Comparison of ENCODE assay signal across 12 cellular contexts in the genomic region with DNA sequence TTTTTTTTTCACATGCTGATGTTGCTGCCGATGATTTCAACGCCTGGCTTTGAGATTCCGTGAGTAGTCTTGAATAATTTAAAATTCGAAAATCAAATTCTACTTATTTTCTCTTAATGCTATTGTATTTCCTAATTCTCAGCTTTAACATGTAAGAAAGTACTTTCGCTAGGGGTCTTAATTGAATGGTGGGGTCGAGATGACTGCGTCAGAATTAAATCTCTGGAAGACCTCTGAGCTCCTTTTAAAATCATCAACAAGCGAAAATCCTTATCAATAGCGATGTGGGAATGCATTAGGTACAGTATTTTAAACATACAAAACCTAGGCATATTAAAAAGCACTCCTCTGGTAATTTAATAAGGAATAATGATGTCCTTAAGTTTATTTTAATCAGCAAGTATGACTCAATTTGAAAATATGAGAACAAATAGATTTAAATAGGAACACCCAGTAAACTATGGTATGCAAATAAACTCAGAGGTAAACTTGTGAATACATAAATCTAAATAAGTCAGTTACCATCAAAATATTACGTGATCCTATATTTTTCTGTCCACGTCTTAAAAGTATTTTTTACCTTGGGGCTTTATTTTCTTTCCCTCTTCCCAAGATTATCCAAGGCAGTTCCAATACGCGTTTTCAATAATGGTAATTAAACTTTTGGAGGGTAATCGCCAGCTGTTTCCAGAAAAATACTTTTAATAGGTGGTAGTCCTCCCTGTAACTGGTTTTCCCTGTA. TPM values are rescaled to one million over a fixed set of nuclear protein-coding genes. Genes with fewer than 3 reads are reported as not detected.
DNase-seq lines count a peak whose midpoint lies in the region; ATAC-seq and TF ChIP-seq lines count a peak whose summit lies in the region.
"Had no signal": no experiment of that assay in that cellular context is flagged by ENCODE, and none has a peak within 500 bp of the region (broad histone marks: within the 10 kb centered on the region; RNA-seq: fewer than 3 reads in every experiment).

No MANE protein-coding gene starts in this region.

- no peak for DNase-seq in activated CD4-positive, alpha-beta T cell treated with anti-CD3 and anti-CD28 coated beads, Interleukin-2, amount 10 ng/mL, durations not matched to agents 24 days and 14 days
- DNase-seq in activated CD4-positive, alpha-beta T cell treated with anti-CD3 and anti-CD28 coated beads for 1 hour, result no peak
- DNase-seq in T-cell, result no peak
- DNase-seq in glutamatergic neuron, result no peak
- DNase-seq in stimulated activated naive CD8-positive, alpha-beta T cell treated with anti-CD3 and anti-CD28 coated beads, Interleukin-15, amount 100 ng/mL, for 72 hours, result no peak
- no peak for DNase-seq in stimulated activated naive CD4-positive, alpha-beta T cell treated with Interleukin-2 at 50 U/mL for 16 hours (lab: John Stamatoyannopoulos, UW)
- no peak for DNase-seq in left ventricle myocardium superior
- DNase-seq in NCI-H2107 treated with DMSO at 0.1 percent for 48 hours (lab: John Stamatoyannopoulos, UW; ENCODE audit: unreplicated experiment), result no peak
- DNase-seq: activated B cell treated with CpG ODN at 0.5 μM for 24 hours; CD4-positive, alpha-beta T cell had no signal

- peaks cover 72% of the 10 kb centered on the region for H3K27me3 Mint-ChIP-seq in activated CD4-positive, alpha-beta T cell treated with anti-CD3 and anti-CD28 coated beads, Interleukin-2, amount 10 ng/mL, durations not matched to agents 24 days and 14 days
- H3K27me3 Mint-ChIP-seq in T-cell (peaks cover 57 to 77% of the 10 kb centered on the region in 2 donors), glutamatergic neuron (ENCODE audit: unreplicated experiment) (peaks cover 45% of the 10 kb centered on the region)
- peaks cover 93% of the 10 kb centered on the region for H3K27me3 Mint-ChIP-seq in stimulated activated naive CD8-positive, alpha-beta T cell treated with anti-CD3 and anti-CD28 coated beads, Interleukin-15, amount 100 ng/mL, for 72 hours

- peak overlapping the region; percentile 51 for H3K4me3 Mint-ChIP-seq in activated CD4-positive, alpha-beta T cell treated with anti-CD3 and anti-CD28 coated beads, Interleukin-2, amount 10 ng/mL, durations not matched to agents 24 days and 14 days
- H3K4me3 Mint-ChIP-seq in T-cell (peak overlapping the region; percentile 34 to 76 (median 37)), glutamatergic neuron (ENCODE audit: unreplicated experiment) (peak overlapping the region; percentile 90)
- H3K4me3 Mint-ChIP-seq in stimulated activated naive CD8-positive, alpha-beta T cell treated with anti-CD3 and anti-CD28 coated beads, Interleukin-15, amount 100 ng/mL, for 72 hours, result peak overlapping the region; percentile 70 to 84
- H3K4me3 Mint-ChIP-seq: activated B cell treated with CpG ODN at 0.5 μM for 24 hours had no signal

- intact Hi-C loops in activated CD4-positive, alpha-beta T cell treated with anti-CD3 and anti-CD28 coated beads, Interleukin-2, amount 10 ng/mL, durations not matched to agents 24 days and 14 days (cut with micrococcal nuclease), result loop anchor here (2.0 to 5.0 kb wide), 2 partner anchors 931 to 1071 kb away; a partner anchor contains a TSS
- intact Hi-C loops in left ventricle myocardium superior (cut with micrococcal nuclease), result no loop called here

- H3K36me3 Mint-ChIP-seq in activated CD4-positive, alpha-beta T cell treated with anti-CD3 and anti-CD28 coated beads, Interleukin-2, amount 10 ng/mL, durations not matched to agents 24 days and 14 days (ENCODE audit: low read depth), result peaks cover 3% of the 10 kb centered on the region
- H3K36me3 Mint-ChIP-seq in T-cell (no peaks in the 10 kb centered on the region), glutamatergic neuron (ENCODE audit: unreplicated experiment) (peaks cover 5% of the 10 kb centered on the region)

- H3K9me3 Mint-ChIP-seq in activated CD4-positive, alpha-beta T cell treated with anti-CD3 and anti-CD28 coated beads, Interleukin-2, amount 10 ng/mL, durations not matched to agents 24 days and 14 days, result peaks cover 15% of the 10 kb centered on the region
- H3K9me3 Mint-ChIP-seq in T-cell (peaks cover 3 to 6% (median 5%) of the 10 kb centered on the region in 3 donors), glutamatergic neuron (ENCODE audit: unreplicated experiment) (peaks cover 19% of the 10 kb centered on the region)
- H3K9me3 Mint-ChIP-seq in stimulated activated naive CD8-positive, alpha-beta T cell treated with anti-CD3 and anti-CD28 coated beads, Interleukin-15, amount 100 ng/mL, for 72 hours, result peaks cover 15 to 18% of the 10 kb centered on the region in 2 donors
- H3K9me3 Mint-ChIP-seq: activated B cell treated with CpG ODN at 0.5 μM for 24 hours; dendritic cell treated with granulocyte-macrophage colony-stimulating factor and Interleukin-4, amounts not matched to agents 40 ng/mL and 50 ng/mL, for 4 days had no signal

- ATAC-seq in T-cell (replicated peaks in 1 of 4) (no peak), left ventricle myocardium superior (no peak)
- no peak for ATAC-seq in stimulated activated naive CD8-positive, alpha-beta T cell treated with anti-CD3 and anti-CD28 coated beads, Interleukin-15, amount 100 ng/mL, for 72 hours

- H3K4me1 Mint-ChIP-seq in activated CD4-positive, alpha-beta T cell treated with anti-CD3 and anti-CD28 coated beads, Interleukin-2, amount 10 ng/mL, durations not matched to agents 24 days and 14 days, result peaks cover 9% of the 10 kb centered on the region
- peaks cover 7 to 28% (median 22%) of the 10 kb centered on the region in 3 donors for H3K4me1 Mint-ChIP-seq in T-cell
- H3K4me1 Mint-ChIP-seq in glutamatergic neuron (ENCODE audit: low read depth, unreplicated experiment), result peaks cover 16% of the 10 kb centered on the region
- H3K4me1 Mint-ChIP-seq in stimulated activated naive CD8-positive, alpha-beta T cell treated with anti-CD3 and anti-CD28 coated beads, Interleukin-15, amount 100 ng/mL, for 72 hours, result peaks cover 46% of the 10 kb centered on the region

- POLR2A ChIA-PET in T-cell (lab: Charles Lee), result no interaction called here

- H3K27ac Mint-ChIP-seq in activated CD4-positive, alpha-beta T cell treated with anti-CD3 and anti-CD28 coated beads, Interleukin-2, amount 10 ng/mL, durations not matched to agents 24 days and 14 days, result peak overlapping the region; percentile 76
- H3K27ac Mint-ChIP-seq in T-cell, result peak overlapping the region in 1 of 2 donors; percentile 11
- H3K27ac Mint-ChIP-seq in glutamatergic neuron (ENCODE audit: unreplicated experiment), result no peak overlapping the region
- H3K27ac Mint-ChIP-seq in stimulated activated naive CD8-positive, alpha-beta T cell treated with anti-CD3 and anti-CD28 coated beads, Interleukin-15, amount 100 ng/mL, for 72 hours, result no peak overlapping the region
- H3K27ac Mint-ChIP-seq: activated B cell treated with CpG ODN at 0.5 μM for 24 hours; CD4-positive, alpha-beta T cell; dendritic cell treated with granulocyte-macrophage colony-stimulating factor and Interleukin-4, amounts not matched to agents 40 ng/mL and 50 ng/mL, for 4 days had no signal

- CTCF ChIA-PET in T-cell (lab: Charles Lee), result no interaction called here

- TF ChIP-seq CTCF in glutamatergic neuron (IDR thresholded peaks at IDR 0.05; ENCODE audit: partially characterized antibody, unreplicated experiment), result no peak

RNA-seq across cellular contexts. Expression of a gene that starts 1.4 kb away (rescaled TPM):
- 0.07 TPM in 1 of 2 replicates, not detected in the other for total RNA-seq in activated CD4-positive, alpha-beta T cell treated with anti-CD3 and anti-CD28 coated beads, Interleukin-2, amount 10 ng/mL, durations not matched to agents 24 days and 14 days
- total RNA-seq in T-cell (under 1 TPM in 4 of 5 donors, not detected in 1; 0.23 to 0.67 (median 0.57) TPM), glutamatergic neuron (ENCODE audit: unreplicated experiment) (not detected), left ventricle myocardium superior (not detected)
- total RNA-seq: activated B cell treated with CpG ODN at 0.5 μM for 24 hours; CD4-positive, alpha-beta T cell; mesenteric fat pad had no signal

RNA-seq across cellular contexts. Expression of a gene that starts 1.8 kb away (rescaled TPM):
- total RNA-seq in activated CD4-positive, alpha-beta T cell treated with anti-CD3 and anti-CD28 coated beads, Interleukin-2, amount 10 ng/mL, durations not matched to agents 24 days and 14 days, result not detected in 2 replicates
- not detected for total RNA-seq in T-cell
- total RNA-seq in glutamatergic neuron (ENCODE audit: unreplicated experiment), result 0.44 TPM
- not detected for total RNA-seq in left ventricle myocardium superior
- total RNA-seq: activated B cell treated with CpG ODN at 0.5 μM for 24 hours; CD4-positive, alpha-beta T cell; mesenteric fat pad had no signal

Comparison
In these comparisons a context has a peak if more than half of its experiments do, and no peak if none do; other contexts are left out.
1. H3K4me3 Mint-ChIP-seq: peak in every context shown above with its lines; median percentile 90 in glutamatergic neuron; 77 in stimulated activated naive CD8-positive, alpha-beta T cell treated with anti-CD3 and anti-CD28 coated beads, Interleukin-15, amount 100 ng/mL, for 72 hours; 51 in activated CD4-positive, alpha-beta T cell treated with anti-CD3 and anti-CD28 coated beads, Interleukin-2, amount 10 ng/mL, durations not matched to agents 24 days and 14 days; 37 in T-cell.